In genomic region chr7:40758590-40758989, GRCh38 we compare ENCODE assay signal across 14 cellular contexts.
"Had no signal": no experiment of that assay in that cellular context is flagged by ENCODE, and none has a peak within 500 bp of the region (broad histone marks: within the 10 kb centered on the region; RNA-seq: fewer than 3 reads in every experiment).

No MANE protein-coding gene starts in this region.

- H3K4me3 Mint-ChIP-seq: activated CD8-positive, alpha-beta T cell treated with anti-CD3 and anti-CD28 coated beads, Interleukin-2, amount 10 ng/mL, durations not matched to agents 7 days and 5 days; activated naive CD8-positive, alpha-beta T cell treated with anti-CD3 and anti-CD28 coated beads, Interleukin-2, amount 10 ng/mL, durations not matched to agents 7 days and 5 days; WTC11 had no signal

- DNase-seq: activated CD4-positive, alpha-beta T cell treated with anti-CD3 and anti-CD28 coated beads for 48 hours; activated CD8-positive, alpha-beta memory T cell treated with anti-CD3 and anti-CD28 coated beads, Interleukin-2, amount 50 U/mL, for 48 hours; activated CD8-positive, alpha-beta T cell treated with anti-CD3 and anti-CD28 coated beads, Interleukin-2, amount 10 ng/mL, durations not matched to agents 7 days and 5 days; activated naive CD8-positive, alpha-beta T cell treated with anti-CD3 and anti-CD28 coated beads, Interleukin-2, amount 10 ng/mL, durations not matched to agents 7 days and 5 days; caudate nucleus; colonic mucosa; esophagus squamous epithelium; foreskin melanocyte; kidney; retina; small intestine; thyroid gland; uterus had no signal

- H3K27ac Mint-ChIP-seq: activated CD8-positive, alpha-beta T cell treated with anti-CD3 and anti-CD28 coated beads, Interleukin-2, amount 10 ng/mL, durations not matched to agents 7 days and 5 days; activated naive CD8-positive, alpha-beta T cell treated with anti-CD3 and anti-CD28 coated beads, Interleukin-2, amount 10 ng/mL, durations not matched to agents 7 days and 5 days; WTC11 had no signal

- FAIRE-seq: kidney, small intestine had no signal

- H3K36me3 Mint-ChIP-seq: activated naive CD8-positive, alpha-beta T cell treated with anti-CD3 and anti-CD28 coated beads, Interleukin-2, amount 10 ng/mL, durations not matched to agents 7 days and 5 days; WTC11 had no signal

- H3K27me3 Mint-ChIP-seq: activated naive CD8-positive, alpha-beta T cell treated with anti-CD3 and anti-CD28 coated beads, Interleukin-2, amount 10 ng/mL, durations not matched to agents 7 days and 5 days had no signal

- H3K9me3 Mint-ChIP-seq: activated naive CD8-positive, alpha-beta T cell treated with anti-CD3 and anti-CD28 coated beads, Interleukin-2, amount 10 ng/mL, durations not matched to agents 7 days and 5 days; WTC11 had no signal
